ENCODE assay signal across 26 cellular contexts in genomic region chr2:10473121-10473756, GRCh38.
"Had no signal": no experiment of that assay in that cellular context is flagged by ENCODE, and none has a peak within 500 bp of the region (broad histone marks: within the 10 kb centered on the region; RNA-seq: fewer than 3 reads in every experiment).

No MANE protein-coding gene starts in this region.

- ATAC-seq: activated naive CD4-positive, alpha-beta T cell treated with anti-CD3 and anti-CD28 coated beads, Interleukin-2, amount 50 U/mL, for 72 hours; activated naive CD8-positive, alpha-beta T cell treated with anti-CD3 and anti-CD28 coated beads, Interleukin-2, amount 50 U/mL, for 24 hours; activated T-cell treated with anti-CD3 and anti-CD28 coated beads, Interleukin-2, amount 50 U/mL, for 4 hours; body of pancreas; Panc1; Right ventricle myocardium inferior had no signal

- H3K36me3 ChIP-seq: ascending aorta, MG63 had no signal

- H3K27ac ChIP-seq: ascending aorta, body of pancreas, SK-N-MC had no signal

- H3K9me3 ChIP-seq: ascending aorta, body of pancreas, MG63 had no signal

- H3K27me3 ChIP-seq: ascending aorta, body of pancreas, MG63 had no signal

- H3K4me1 ChIP-seq: ascending aorta had no signal

- H3K4me3 ChIP-seq: ascending aorta, body of pancreas, MG63, SK-N-MC had no signal

- DNase-seq: activated B cell treated with CpG ODN at 0.5 μM for 24 hours; activated CD4-positive, alpha-beta memory T cell treated with anti-CD3 and anti-CD28 coated beads for 36 hours; activated CD4-positive, alpha-beta T cell treated with anti-CD3 and anti-CD28 coated beads for 1 hour; activated CD4-positive, alpha-beta T cell treated with anti-CD3 and anti-CD28 coated beads, Interleukin-2, amount 10 ng/mL, durations not matched to agents 7 days and 5 days; activated CD8-positive, alpha-beta memory T cell treated with anti-CD3 and anti-CD28 coated beads for 24 hours; activated naive CD4-positive, alpha-beta T cell treated with Interleukin-2 at 50 U/mL for 16 hours; activated naive CD8-positive, alpha-beta T cell treated with anti-CD3 and anti-CD28 coated beads, Interleukin-2, amount 50 U/mL, for 24 hours; activated T-cell treated with anti-CD3 and anti-CD28 coated beads, Interleukin-2, amount 50 U/mL, for 4 hours; amniotic stem cell; body of pancreas; MG63; NCI-H1105; NCI-H1436; NCI-H1694 treated with DMSO at 0.1 percent for 48 hours; NCI-H2029 treated with DMSO at 0.1 percent for 48 hours; NCI-H345; NCI-H510A; NCI-H526 treated with DMSO at 0.1 percent for 48 hours; NCI-H82; RPMI8226; SW 1271 had no signal
